ENCODE assay signal across 2 cellular contexts in genomic region chr6:78835817-78836216, GRCh38.
TF ChIP-seq lines count a peak whose summit lies in the region.

No MANE protein-coding gene starts in this region.

TF ChIP-seq in HEK293, 187 proteins besides CTCF, POLR2A, EP300 and RAD21 (continued from another document):
- TF ChIP-seq, protein P1, sequence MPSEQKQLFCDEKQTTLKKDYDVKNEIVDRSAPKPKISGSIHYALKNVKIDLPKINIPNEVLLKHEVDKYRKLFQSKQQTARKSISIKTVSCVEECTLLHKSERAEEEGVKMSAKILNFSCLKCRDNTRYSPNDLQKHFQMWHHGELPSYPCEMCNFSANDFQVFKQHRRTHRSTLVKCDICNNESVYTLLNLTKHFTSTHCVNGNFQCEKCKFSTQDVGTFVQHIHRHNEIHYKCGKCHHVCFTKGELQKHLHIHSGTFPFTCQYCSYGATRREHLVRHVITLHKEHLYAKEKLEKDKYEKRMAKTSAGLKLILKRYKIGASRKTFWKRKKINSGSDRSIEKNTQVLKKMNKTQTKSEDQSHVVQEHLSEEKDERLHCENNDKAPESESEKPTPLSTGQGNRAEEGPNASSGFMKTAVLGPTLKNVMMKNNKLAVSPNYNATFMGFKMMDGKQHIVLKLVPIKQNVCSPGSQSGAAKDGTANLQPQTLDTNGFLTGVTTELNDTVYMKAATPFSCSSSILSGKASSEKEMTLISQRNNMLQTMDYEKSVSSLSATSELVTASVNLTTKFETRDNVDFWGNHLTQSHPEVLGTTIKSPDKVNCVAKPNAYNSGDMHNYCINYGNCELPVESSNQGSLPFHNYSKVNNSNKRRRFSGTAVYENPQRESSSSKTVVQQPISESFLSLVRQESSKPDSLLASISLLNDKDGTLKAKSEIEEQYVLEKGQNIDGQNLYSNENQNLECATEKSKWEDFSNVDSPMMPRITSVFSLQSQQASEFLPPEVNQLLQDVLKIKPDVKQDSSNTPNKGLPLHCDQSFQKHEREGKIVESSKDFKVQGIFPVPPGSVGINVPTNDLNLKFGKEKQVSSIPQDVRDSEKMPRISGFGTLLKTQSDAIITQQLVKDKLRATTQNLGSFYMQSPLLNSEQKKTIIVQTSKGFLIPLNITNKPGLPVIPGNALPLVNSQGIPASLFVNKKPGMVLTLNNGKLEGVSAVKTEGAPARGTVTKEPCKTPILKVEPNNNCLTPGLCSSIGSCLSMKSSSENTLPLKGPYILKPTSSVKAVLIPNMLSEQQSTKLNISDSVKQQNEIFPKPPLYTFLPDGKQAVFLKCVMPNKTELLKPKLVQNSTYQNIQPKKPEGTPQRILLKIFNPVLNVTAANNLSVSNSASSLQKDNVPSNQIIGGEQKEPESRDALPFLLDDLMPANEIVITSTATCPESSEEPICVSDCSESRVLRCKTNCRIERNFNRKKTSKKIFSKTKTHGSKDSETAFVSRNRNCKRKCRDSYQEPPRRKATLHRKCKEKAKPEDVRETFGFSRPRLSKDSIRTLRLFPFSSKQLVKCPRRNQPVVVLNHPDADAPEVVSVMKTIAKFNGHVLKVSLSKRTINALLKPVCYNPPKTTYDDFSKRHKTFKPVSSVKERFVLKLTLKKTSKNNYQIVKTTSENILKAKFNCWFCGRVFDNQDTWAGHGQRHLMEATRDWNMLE (tag by site-specific recombination; conservative IDR thresholded peaks at IDR 0.05; ENCODE audit: low read depth), result no peak
- no peak for TF ChIP-seq KLF8 (tag by site-specific recombination; IDR thresholded peaks at IDR 0.05)

TF ChIP-seq in GM23338, 12 proteins besides CTCF, POLR2A, EP300 and RAD21 (continued from another document):
- TF ChIP-seq, protein P2, sequence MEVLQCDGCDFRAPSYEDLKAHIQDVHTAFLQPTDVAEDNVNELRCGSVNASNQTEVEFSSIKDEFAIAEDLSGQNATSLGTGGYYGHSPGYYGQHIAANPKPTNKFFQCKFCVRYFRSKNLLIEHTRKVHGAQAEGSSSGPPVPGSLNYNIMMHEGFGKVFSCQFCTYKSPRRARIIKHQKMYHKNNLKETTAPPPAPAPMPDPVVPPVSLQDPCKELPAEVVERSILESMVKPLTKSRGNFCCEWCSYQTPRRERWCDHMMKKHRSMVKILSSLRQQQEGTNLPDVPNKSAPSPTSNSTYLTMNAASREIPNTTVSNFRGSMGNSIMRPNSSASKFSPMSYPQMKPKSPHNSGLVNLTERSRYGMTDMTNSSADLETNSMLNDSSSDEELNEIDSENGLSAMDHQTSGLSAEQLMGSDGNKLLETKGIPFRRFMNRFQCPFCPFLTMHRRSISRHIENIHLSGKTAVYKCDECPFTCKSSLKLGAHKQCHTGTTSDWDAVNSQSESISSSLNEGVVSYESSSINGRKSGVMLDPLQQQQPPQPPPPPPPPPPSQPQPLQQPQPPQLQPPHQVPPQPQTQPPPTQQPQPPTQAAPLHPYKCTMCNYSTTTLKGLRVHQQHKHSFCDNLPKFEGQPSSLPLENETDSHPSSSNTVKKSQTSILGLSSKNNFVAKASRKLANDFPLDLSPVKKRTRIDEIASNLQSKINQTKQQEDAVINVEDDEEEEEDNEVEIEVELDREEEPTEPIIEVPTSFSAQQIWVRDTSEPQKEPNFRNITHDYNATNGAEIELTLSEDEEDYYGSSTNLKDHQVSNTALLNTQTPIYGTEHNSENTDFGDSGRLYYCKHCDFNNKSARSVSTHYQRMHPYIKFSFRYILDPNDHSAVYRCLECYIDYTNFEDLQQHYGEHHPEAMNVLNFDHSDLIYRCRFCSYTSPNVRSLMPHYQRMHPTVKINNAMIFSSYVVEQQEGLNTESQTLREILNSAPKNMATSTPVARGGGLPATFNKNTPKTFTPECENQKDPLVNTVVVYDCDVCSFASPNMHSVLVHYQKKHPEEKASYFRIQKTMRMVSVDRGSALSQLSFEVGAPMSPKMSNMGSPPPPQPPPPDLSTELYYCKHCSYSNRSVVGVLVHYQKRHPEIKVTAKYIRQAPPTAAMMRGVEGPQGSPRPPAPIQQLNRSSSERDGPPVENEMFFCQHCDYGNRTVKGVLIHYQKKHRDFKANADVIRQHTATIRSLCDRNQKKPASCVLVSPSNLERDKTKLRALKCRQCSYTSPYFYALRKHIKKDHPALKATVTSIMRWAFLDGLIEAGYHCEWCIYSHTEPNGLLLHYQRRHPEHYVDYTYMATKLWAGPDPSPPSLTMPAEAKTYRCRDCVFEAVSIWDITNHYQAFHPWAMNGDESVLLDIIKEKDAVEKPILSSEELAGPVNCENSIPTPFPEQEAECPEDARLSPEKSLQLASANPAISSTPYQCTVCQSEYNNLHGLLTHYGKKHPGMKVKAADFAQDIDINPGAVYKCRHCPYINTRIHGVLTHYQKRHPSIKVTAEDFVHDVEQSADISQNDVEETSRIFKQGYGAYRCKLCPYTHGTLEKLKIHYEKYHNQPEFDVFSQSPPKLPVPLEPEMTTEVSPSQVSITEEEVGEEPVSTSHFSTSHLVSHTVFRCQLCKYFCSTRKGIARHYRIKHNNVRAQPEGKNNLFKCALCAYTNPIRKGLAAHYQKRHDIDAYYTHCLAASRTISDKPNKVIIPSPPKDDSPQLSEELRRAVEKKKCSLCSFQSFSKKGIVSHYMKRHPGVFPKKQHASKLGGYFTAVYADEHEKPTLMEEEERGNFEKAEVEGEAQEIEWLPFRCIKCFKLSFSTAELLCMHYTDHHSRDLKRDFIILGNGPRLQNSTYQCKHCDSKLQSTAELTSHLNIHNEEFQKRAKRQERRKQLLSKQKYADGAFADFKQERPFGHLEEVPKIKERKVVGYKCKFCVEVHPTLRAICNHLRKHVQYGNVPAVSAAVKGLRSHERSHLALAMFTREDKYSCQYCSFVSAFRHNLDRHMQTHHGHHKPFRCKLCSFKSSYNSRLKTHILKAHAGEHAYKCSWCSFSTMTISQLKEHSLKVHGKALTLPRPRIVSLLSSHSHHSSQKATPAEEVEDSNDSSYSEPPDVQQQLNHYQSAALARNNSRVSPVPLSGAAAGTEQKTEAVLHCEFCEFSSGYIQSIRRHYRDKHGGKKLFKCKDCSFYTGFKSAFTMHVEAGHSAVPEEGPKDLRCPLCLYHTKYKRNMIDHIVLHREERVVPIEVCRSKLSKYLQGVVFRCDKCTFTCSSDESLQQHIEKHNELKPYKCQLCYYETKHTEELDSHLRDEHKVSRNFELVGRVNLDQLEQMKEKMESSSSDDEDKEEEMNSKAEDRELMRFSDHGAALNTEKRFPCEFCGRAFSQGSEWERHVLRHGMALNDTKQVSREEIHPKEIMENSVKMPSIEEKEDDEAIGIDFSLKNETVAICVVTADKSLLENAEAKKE (CRISPR knock-in tag; IDR thresholded peaks at IDR 0.05), result no peak
- no peak for TF ChIP-seq ETS1 (IDR thresholded peaks at IDR 0.05)
- no peak for TF ChIP-seq CREB1 (CRISPR knock-in tag; IDR thresholded peaks at IDR 0.05; ENCODE audit: low read depth)
- no peak for TF ChIP-seq EZH2phosphoT487 (IDR thresholded peaks at IDR 0.05; ENCODE audit: unreplicated experiment)
- TF ChIP-seq STAT1 (IDR thresholded peaks at IDR 0.05; ENCODE audit: unreplicated experiment), result no peak
- no peak for TF ChIP-seq ZNF114 (CRISPR knock-in tag; IDR thresholded peaks at IDR 0.05)
